29 cellular contexts compared by ENCODE assay signal in the genomic region with DNA sequence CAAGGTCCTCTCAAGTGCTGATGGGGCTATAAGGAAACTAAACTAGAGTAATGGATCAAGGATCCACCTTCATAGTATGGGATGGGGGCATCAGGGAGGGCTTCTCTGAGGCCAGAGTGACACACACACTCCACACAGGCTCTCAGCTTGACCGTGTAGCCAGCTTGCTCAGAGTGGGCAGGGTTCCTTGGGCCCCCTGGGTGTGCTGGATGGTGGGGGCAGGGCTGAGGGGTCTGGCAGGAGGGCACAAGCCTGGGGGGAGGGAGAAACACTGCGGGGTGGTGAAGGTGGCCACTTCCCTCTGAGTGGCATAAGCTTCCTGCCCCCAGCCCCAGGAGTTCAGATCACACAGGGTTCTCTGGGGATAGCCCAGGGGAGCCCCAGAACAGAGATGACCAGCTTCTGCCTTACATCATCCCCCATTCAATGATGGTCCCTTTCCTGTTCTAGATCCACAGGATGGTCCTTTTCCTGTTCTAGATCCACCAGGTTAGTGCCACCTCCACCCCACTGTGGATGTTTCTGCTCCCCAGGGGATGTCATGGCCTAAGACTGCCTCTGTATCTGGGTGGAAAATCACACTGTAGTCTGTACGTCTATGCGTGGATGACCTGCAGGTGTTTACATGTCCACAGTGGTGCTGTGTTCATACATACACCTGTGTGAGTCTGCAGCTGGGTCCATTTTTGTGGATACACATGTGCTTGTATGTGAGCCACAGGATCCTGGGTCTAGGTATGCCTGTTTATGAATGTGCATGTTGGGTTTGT.
"Had no signal": no experiment of that assay in that cellular context is flagged by ENCODE, and none has a peak within 500 bp of the region (broad histone marks: within the 10 kb centered on the region; RNA-seq: fewer than 3 reads in every experiment).

No MANE protein-coding gene starts in this region.

- H3K4me1 Mint-ChIP-seq: activated naive CD8-positive, alpha-beta T cell treated with anti-CD3 and anti-CD28 coated beads for 36 hours; naive B cell; nephron progenitor cell had no signal

- H3K36me3 ChIP-seq: adrenal gland, ascending aorta, cardiac muscle cell, colonic mucosa, esophagus squamous epithelium, left ventricle myocardium inferior, spleen, transverse colon, uterus had no signal

- H3K27ac Mint-ChIP-seq: activated naive CD4-positive, alpha-beta T cell treated with anti-CD3 and anti-CD28 coated beads for 36 hours; activated naive CD8-positive, alpha-beta T cell treated with anti-CD3 and anti-CD28 coated beads for 36 hours; activated T-helper 1 cell treated with anti-CD3 and anti-CD28 coated beads, Interleukin-12 subunit alpha, Interleukin-12 subunit beta, Interleukin-2, Interleukin-4 antibody, amounts not matched to agents 30 ng/mL and 10 ng/mL and 1 ng/mL, durations not matched to agents 14 hours and 24 hours and 36 hours; brain; effector memory CD8-positive, alpha-beta T cell; nephron progenitor cell had no signal

- H3K4me1 ChIP-seq: adrenal gland, ascending aorta, colonic mucosa, esophagus squamous epithelium, left ventricle myocardium inferior, parathyroid adenoma, spleen, testis, uterus had no signal

- H3K27me3 ChIP-seq: adrenal gland, ascending aorta, colonic mucosa, dorsolateral prefrontal cortex, testis, uterus had no signal

- H3K4me3 Mint-ChIP-seq: activated naive CD4-positive, alpha-beta T cell treated with anti-CD3 and anti-CD28 coated beads for 36 hours; activated naive CD8-positive, alpha-beta T cell treated with anti-CD3 and anti-CD28 coated beads for 36 hours; activated T-helper 1 cell treated with anti-CD3 and anti-CD28 coated beads, Interleukin-12 subunit alpha, Interleukin-12 subunit beta, Interleukin-2, Interleukin-4 antibody, amounts not matched to agents 30 ng/mL and 10 ng/mL and 1 ng/mL, durations not matched to agents 14 hours and 24 hours and 36 hours; brain; effector memory CD8-positive, alpha-beta T cell; naive B cell; nephron progenitor cell had no signal

- H3K9ac ChIP-seq: parathyroid adenoma had no signal

- H3K36me3 Mint-ChIP-seq: activated naive CD8-positive, alpha-beta T cell treated with anti-CD3 and anti-CD28 coated beads for 36 hours; brain; naive B cell had no signal

- H3K27ac ChIP-seq: adrenal gland, ascending aorta, cardiac muscle cell, colonic mucosa, dorsolateral prefrontal cortex, esophagus squamous epithelium, left ventricle myocardium inferior, parathyroid adenoma, spleen, testis, transverse colon, uterus had no signal

- H3K4me3 ChIP-seq: adrenal gland, ascending aorta, cardiac muscle cell, colonic mucosa, dorsolateral prefrontal cortex, esophagus squamous epithelium, left ventricle myocardium inferior, spleen, testis, transverse colon, uterus had no signal

- DNase-seq: activated CD4-positive, alpha-beta T cell treated with anti-CD3 and anti-CD28 coated beads for 1 hour; activated CD8-positive, alpha-beta memory T cell treated with anti-CD3 and anti-CD28 coated beads, Interleukin-2, amount 50 U/mL, for 4 hours; activated effector memory CD4-positive, alpha-beta T cell treated with anti-CD3 and anti-CD28 coated beads, Interleukin-2, amount 50 U/mL, for 16 hours; activated naive CD4-positive, alpha-beta T cell treated with anti-CD3 and anti-CD28 coated beads for 36 hours; activated naive CD8-positive, alpha-beta T cell treated with anti-CD3 and anti-CD28 coated beads for 36 hours; activated T-cell treated with anti-CD3 and anti-CD28 coated beads, Interleukin-2, amount 50 U/mL, for 1 hour; cerebellar nuclear complex; dorsolateral prefrontal cortex; effector memory CD8-positive, alpha-beta T cell; esophagus squamous epithelium; foreskin melanocyte; left ventricle myocardium inferior; naive B cell; nephron progenitor cell; nucleus accumbens; right cardiac atrium; spleen; stimulated activated naive CD8-positive, alpha-beta T cell treated with anti-CD3 and anti-CD28 coated beads, Interleukin-15, Interleukin-2, amounts not matched to agents 100 U/mL and 50 U/mL, for 24 hours; T-helper 1 cell; testis; transverse colon; uterus had no signal

- H3K9me3 ChIP-seq: adrenal gland, colonic mucosa, esophagus squamous epithelium, testis, transverse colon, uterus had no signal

- H3K9me3 Mint-ChIP-seq: activated naive CD4-positive, alpha-beta T cell treated with anti-CD3 and anti-CD28 coated beads for 36 hours; activated naive CD8-positive, alpha-beta T cell treated with anti-CD3 and anti-CD28 coated beads for 36 hours; activated T-helper 1 cell treated with anti-CD3 and anti-CD28 coated beads, Interleukin-12 subunit alpha, Interleukin-12 subunit beta, Interleukin-2, Interleukin-4 antibody, amounts not matched to agents 30 ng/mL and 10 ng/mL and 1 ng/mL, durations not matched to agents 14 hours and 24 hours and 36 hours; effector memory CD8-positive, alpha-beta T cell; nephron progenitor cell had no signal

- ATAC-seq: effector memory CD8-positive, alpha-beta T cell; right cardiac atrium; stimulated activated naive CD8-positive, alpha-beta T cell treated with anti-CD3 and anti-CD28 coated beads, Interleukin-15, Interleukin-2, amounts not matched to agents 100 U/mL and 50 U/mL, for 24 hours had no signal

- H2AFZ ChIP-seq: parathyroid adenoma had no signal
